9 cellular contexts compared by ENCODE assay signal in genomic region chr2:12493031-12493513, GRCh38.
DNase-seq lines count a peak whose midpoint lies in the region; ATAC-seq and TF ChIP-seq lines count a peak whose summit lies in the region.
"Had no signal": no experiment of that assay in that cellular context is flagged by ENCODE, and none has a peak within 500 bp of the region (broad histone marks: within the 10 kb centered on the region; RNA-seq: fewer than 3 reads in every experiment).

No MANE protein-coding gene starts in this region.

- H3K27me3 ChIP-seq in HCT116 (ENCODE audit: insufficient read depth, low read length) = no peaks in the 10 kb centered on the region
- no peaks in the 10 kb centered on the region for H3K27me3 ChIP-seq in right lobe of liver

- RAD21 ChIA-PET in HCT116 (lab: Charles Lee; ENCODE audit: low non-redundant PET in 1 of 2, low total read pairs in 2 of 2, uncharacterized antibody in 2 of 2, unreplicated experiment in 2 of 2) = no interaction called here

- H3K9ac ChIP-seq in HCT116 (ENCODE audit: low read length) = no peak overlapping the region
- H3K9ac ChIP-seq: KMS-11 had no signal

- 76% methylated on average over 6 of the region's 9 CpGs for WGBS in right lobe of liver (ENCODE audit: insufficient coverage, low coverage, low lambda C conversion rate, missing lambda C conversion rate)

- no TSS peak for BruUV-seq in HCT116 (replicated peaks; lab: Mats Ljungman, UMichigan)

- no peak for TF ChIP-seq POLR2A in HCT116 (IDR thresholded peaks at IDR 0.05; ENCODE audit: borderline replicate concordance, extremely low read depth, insufficient read depth, insufficient read length)
- TF ChIP-seq POLR2A in right lobe of liver (IDR thresholded peaks at IDR 0.05) = no peak

- H3K4me1 ChIP-seq in HCT116 (ENCODE audit: control insufficient read depth in 1 of 2, insufficient read depth in 2 of 2, low read length in 2 of 2) = peaks cover 0 to 4% of the 10 kb centered on the region in 2 experiments; a peak in 1 of 4 replicates
- H3K4me1 ChIP-seq in right lobe of liver = no peaks in the 10 kb centered on the region

- H3K4me3 ChIP-seq in HCT116 (replicated peaks in 1 of 2; ENCODE audit: low read depth in 1 of 2, low read length in 2 of 2) (no peak overlapping the region), epithelial cell of esophagus (ENCODE audit: low read length) (no peak overlapping the region), right lobe of liver (no peak overlapping the region)

- H3K4me2 ChIP-seq in HCT116 (ENCODE audit: low read length) = no peak overlapping the region
- H3K4me2 ChIP-seq: KMS-11 had no signal

- no peak for TF ChIP-seq CTCF in HCT116 (IDR thresholded peaks at IDR 0.05 in 2 of 3, conservative IDR thresholded peaks at IDR 0.05 in 1 of 3; ENCODE audit: borderline replicate concordance in 1 of 3, insufficient read depth in 1 of 3, low read depth in 2 of 3, low read length in 2 of 3)
- TF ChIP-seq CTCF in epithelial cell of esophagus (IDR thresholded peaks at IDR 0.05; ENCODE audit: insufficient read depth, low read depth, low read length, missing control alignments) = no peak
- no peak for TF ChIP-seq CTCF in right lobe of liver (IDR thresholded peaks at IDR 0.05)

- H3K36me3 ChIP-seq in HCT116 (ENCODE audit: control insufficient read depth in 1 of 2, insufficient read depth in 2 of 2, low read length in 2 of 2) (no peaks in the 10 kb centered on the region), right lobe of liver (no peaks in the 10 kb centered on the region)

- H3K9me3 ChIP-seq in HCT116 (ENCODE audit: control insufficient read depth in 1 of 2, insufficient read depth in 1 of 2, low read depth in 1 of 2, low read length in 2 of 2) = no peaks in the 10 kb centered on the region
- no peaks in the 10 kb centered on the region for H3K9me3 ChIP-seq in right lobe of liver

- no peaks in the 10 kb centered on the region for H4K20me1 ChIP-seq in HCT116 (ENCODE audit: insufficient read depth)

- H3K9me2 ChIP-seq in HCT116 (ENCODE audit: insufficient read depth) = no peaks in the 10 kb centered on the region

- POLR2A ChIA-PET in HCT116 (lab: Charles Lee) = no interaction called here

- DNase-seq in HCT116 (ENCODE audit: low read depth, low spot score) (no peak), T-helper 9 cell (peak; percentile 14), epithelial cell of esophagus (ENCODE audit: low read depth) (peak; percentile 91), putamen (ENCODE audit: low spot score) (peak; percentile 7), substantia nigra (lab: John Stamatoyannopoulos, UW) (no peak), right lobe of liver (no peak), COR-L47 (lab: John Stamatoyannopoulos, UW) (no peak)

- CTCF ChIA-PET in HCT116 (lab: Charles Lee) = no interaction called here

- H2AFZ ChIP-seq in HCT116 (ENCODE audit: low read depth, low read length, poor library complexity, severe bottlenecking) = no peak overlapping the region

- no peak for TF ChIP-seq RAD21 in HCT116 (IDR thresholded peaks at IDR 0.05; ENCODE audit: low read depth)

- no peak overlapping the region for H3K27ac ChIP-seq in HCT116 (ENCODE audit: low read depth, low read length)
- H3K27ac ChIP-seq in substantia nigra (ENCODE audit: low read depth, low read length, poor library complexity, severe bottlenecking) = no peak overlapping the region
- H3K27ac ChIP-seq in right lobe of liver = no peak overlapping the region
- H3K27ac ChIP-seq: KMS-11 had no signal

- H3K79me2 ChIP-seq in HCT116 (ENCODE audit: insufficient read depth, low read length) = no peaks in the 10 kb centered on the region

- intact Hi-C loops in HCT116 (cut with micrococcal nuclease) = no loop called here
- intact Hi-C loops in right lobe of liver (cut with DNase I) = no loop called here

- peak; percentile 38 for ATAC-seq in HCT116
- ATAC-seq in right lobe of liver = no peak
- no peak for ATAC-seq in HG03039 (IDR thresholded peaks at IDR 0.05; ENCODE audit: unreplicated experiment)

TF ChIP-seq in HCT116, 20 proteins besides CTCF, POLR2A, EP300 and RAD21:
- TF ChIP-seq CBX3 (IDR thresholded peaks at IDR 0.05; ENCODE audit: low read depth) (no peak), SRF (IDR thresholded peaks at IDR 0.05; ENCODE audit: low read depth) (no peak), MAX (IDR thresholded peaks at IDR 0.05) (no peak), SP1 (IDR thresholded peaks at IDR 0.05; ENCODE audit: low read depth) (no peak), ELF1 (IDR thresholded peaks at IDR 0.05; ENCODE audit: borderline replicate concordance, low read depth) (no peak), EZH2phosphoT487 (IDR thresholded peaks at IDR 0.05; ENCODE audit: borderline replicate concordance) (no peak), ZNF274 (IDR thresholded peaks at IDR 0.05; ENCODE audit: low read depth, low read length) (no peak)
TF ChIP-seq in HCT116: peak in this region for 0.

Comparison
In these comparisons a context has a peak if more than half of its experiments do, and no peak if none do; other contexts are left out.
1. DNase-seq: peak in T-helper 9 cell (single experiment), epithelial cell of esophagus (single experiment) and putamen (single experiment); none in HCT116 (single experiment), substantia nigra (0 of 49), right lobe of liver (0 of 3) and COR-L47 (single experiment).